Comparison of ENCODE assay signal across 11 cellular contexts in genomic region chr11:31943056-31943780, GRCh38.
A peak's percentile ranks its signal among the peaks of the same experiment; 100 is the strongest.
DNase-seq lines count a peak whose midpoint lies in the region; ATAC-seq and TF ChIP-seq lines count a peak whose summit lies in the region.
"Had no signal": no experiment of that assay in that cellular context is flagged by ENCODE, and none has a peak within 500 bp of the region (broad histone marks: within the 10 kb centered on the region; RNA-seq: fewer than 3 reads in every experiment).

No MANE protein-coding gene starts in this region.

- no peak overlapping the region for H3K27ac ChIP-seq in gastrocnemius medialis
- H3K27ac ChIP-seq in tibial nerve, result no peak overlapping the region
- H3K27ac ChIP-seq: sigmoid colon had no signal

- peak; percentile 9 for DNase-seq in GM06990 (ENCODE audit: extremely low read depth, insufficient read length)
- no peak for DNase-seq in DMS79 treated with DMSO at 0.1 percent for 48 hours (lab: John Stamatoyannopoulos, UW)
- no peak for DNase-seq in gastrocnemius medialis
- DNase-seq in tibial nerve (ENCODE audit: low spot score in 2 of 2), result no peak
- DNase-seq in head of caudate nucleus, result no peak
- DNase-seq: activated CD4-positive, alpha-beta T cell treated with anti-CD3 and anti-CD28 coated beads, Interleukin-2, amount 50 U/mL, for 4 hours; MM.1S; sigmoid colon had no signal

- no peak for TF ChIP-seq POLR2A in gastrocnemius medialis (IDR thresholded peaks at IDR 0.05)
- no peak for TF ChIP-seq POLR2A in tibial nerve (IDR thresholded peaks at IDR 0.05)

- no peak for TF ChIP-seq EP300 in tibial nerve (IDR thresholded peaks at IDR 0.05)

- H3K9me3 ChIP-seq in gastrocnemius medialis, result no peaks in the 10 kb centered on the region
- H3K9me3 ChIP-seq in tibial nerve, result no peaks in the 10 kb centered on the region
- H3K9me3 ChIP-seq: sigmoid colon had no signal

- in situ Hi-C loops in gastrocnemius medialis (cut with MboI; ENCODE audit: low sequenced_read_pairs in 4 of 4), result no loop called here

- WGBS in tibial nerve, 2 donors, result 42 to 51% methylated on average over 2 of the region's 2 CpGs

- H3K27me3 ChIP-seq in GM06990 (replicated peaks; ENCODE audit: control insufficient read depth, insufficient read depth, low read length), result no peaks in the 10 kb centered on the region
- no peaks in the 10 kb centered on the region for H3K27me3 ChIP-seq in gastrocnemius medialis
- no peaks in the 10 kb centered on the region for H3K27me3 ChIP-seq in tibial nerve
- H3K27me3 ChIP-seq: sigmoid colon had no signal

- ATAC-seq in GM19025 (IDR thresholded peaks at IDR 0.05; ENCODE audit: low read depth, unreplicated experiment), result peak; percentile 91
- ATAC-seq in HG02642 (IDR thresholded peaks at IDR 0.05; ENCODE audit: poor library complexity, unreplicated experiment), result peak; percentile 97
- ATAC-seq in HG03558 (IDR thresholded peaks at IDR 0.05; ENCODE audit: extremely low read depth, unreplicated experiment), result peak; percentile 94
- ATAC-seq in gastrocnemius medialis, result no peak

- intact Hi-C loops in gastrocnemius medialis (cut with DNase I; ENCODE audit: low total_unique reads), result no loop called here
- intact Hi-C loops in head of caudate nucleus (cut with DNase I), result no loop called here

- TF ChIP-seq CTCF in GM06990 (IDR thresholded peaks at IDR 0.05; ENCODE audit: insufficient read depth, low read length, poor library complexity, severe bottlenecking) (no peak), gastrocnemius medialis (IDR thresholded peaks at IDR 0.05 in 4 of 5, conservative IDR thresholded peaks at IDR 0.05 in 1 of 5) (no peak), tibial nerve (IDR thresholded peaks at IDR 0.05) (no peak)

- H3K4me1 ChIP-seq in gastrocnemius medialis (no peaks in the 10 kb centered on the region), tibial nerve (no peaks in the 10 kb centered on the region)
- H3K4me1 ChIP-seq: sigmoid colon had no signal

- H3K4me3 ChIP-seq in GM06990 (replicated peaks; ENCODE audit: low read depth, low read length) (no peak overlapping the region), gastrocnemius medialis (no peak overlapping the region), tibial nerve (no peak overlapping the region)
- H3K4me3 ChIP-seq: sigmoid colon had no signal

- H3K36me3 ChIP-seq in GM06990 (ENCODE audit: control insufficient read depth, insufficient read depth, low read length) (no peaks in the 10 kb centered on the region), gastrocnemius medialis (no peaks in the 10 kb centered on the region), tibial nerve (no peaks in the 10 kb centered on the region)
- H3K36me3 ChIP-seq: sigmoid colon had no signal

Comparison
In these comparisons a context has a peak if more than half of its experiments do, and no peak if none do; other contexts are left out.
1. ATAC-seq: peak in GM19025 (single experiment), HG02642 (single experiment) and HG03558 (single experiment); none in gastrocnemius medialis (0 of 2).